Comparison of ENCODE assay signal across 1 cellular context in genomic region chr12:102470964-102471363, GRCh38.
TF ChIP-seq lines count a peak whose summit lies in the region.

No MANE protein-coding gene starts in this region.

TF ChIP-seq in K562, 482 proteins besides CTCF, POLR2A, EP300 and RAD21 (continued from another document):
- TF ChIP-seq ZBTB40 (IDR thresholded peaks at IDR 0.05): no peak
- TF ChIP-seq ZBTB40 (CRISPR knock-in tag; IDR thresholded peaks at IDR 0.05): no peak
- TF ChIP-seq E2F3 (CRISPR knock-in tag; IDR thresholded peaks at IDR 0.05): no peak
- peak; percentile 19; the same call in 1 of the 2 replicates for TF ChIP-seq CBFA2T2 (conservative IDR thresholded peaks at IDR 0.05)
- TF ChIP-seq THRAP3 (IDR thresholded peaks at IDR 0.05; ENCODE audit: borderline replicate concordance): no peak
- TF ChIP-seq ZNF12 (CRISPR knock-in tag; IDR thresholded peaks at IDR 0.05): no peak
- TF ChIP-seq TAL1 (IDR thresholded peaks at IDR 0.05): peak; percentile 65
- TF ChIP-seq FOXA1 (IDR thresholded peaks at IDR 0.05; ENCODE audit: borderline replicate concordance): peak; percentile 24; the same call in 1 of the 2 replicates
- no peak for TF ChIP-seq PHTF2 (CRISPR knock-in tag; IDR thresholded peaks at IDR 0.05)
- no peak for TF ChIP-seq HIVEP1 (CRISPR knock-in tag; IDR thresholded peaks at IDR 0.05)
- TF ChIP-seq ETV6 (IDR thresholded peaks at IDR 0.05; ENCODE audit: borderline replicate concordance in 1 of 2, low read depth in 2 of 2, low read length in 1 of 2): no peak
- TF ChIP-seq ETV6 (CRISPR knock-in tag; IDR thresholded peaks at IDR 0.05; ENCODE audit: borderline replicate concordance): no peak
- TF ChIP-seq ZNF24 (IDR thresholded peaks at IDR 0.05): no peak
- TF ChIP-seq CBFA2T3 (IDR thresholded peaks at IDR 0.05): peak; percentile 55; the same call in 1 of the 2 replicates
- no peak for TF ChIP-seq SAFB2 (IDR thresholded peaks at IDR 0.05; ENCODE audit: borderline replicate concordance, low read depth, low read length, severe bottlenecking)
- peak; percentile 65 for TF ChIP-seq ARID1B (IDR thresholded peaks at IDR 0.05)
- no peak for TF ChIP-seq MAFK (IDR thresholded peaks at IDR 0.05; ENCODE audit: low read length)
- no peak for TF ChIP-seq SFPQ (IDR thresholded peaks at IDR 0.05; ENCODE audit: low read depth, low read length)
- TF ChIP-seq SUPT5H (IDR thresholded peaks at IDR 0.05): no peak
- TF ChIP-seq NEUROD1 (IDR thresholded peaks at IDR 0.05; ENCODE audit: borderline replicate concordance, low read depth, low read length, partially characterized antibody): no peak
- no peak for TF ChIP-seq HMBOX1 (IDR thresholded peaks at IDR 0.05)
- no peak for TF ChIP-seq EWSR1 (IDR thresholded peaks at IDR 0.05; ENCODE audit: borderline replicate concordance, low read depth, partially characterized antibody)
- TF ChIP-seq RUNX1 (IDR thresholded peaks at IDR 0.05; ENCODE audit: low read depth): no peak
- TF ChIP-seq SOX6 (IDR thresholded peaks at IDR 0.05): peak; percentile 33; the same call in 1 of the 2 replicates
- TF ChIP-seq KDM1A (IDR thresholded peaks at IDR 0.05): peak; percentile 57 to 75; a peak in 3 of 4 replicates
- TF ChIP-seq ZNF830 (CRISPR knock-in tag; IDR thresholded peaks at IDR 0.05): no peak
- peak in 1 of 2 experiments; percentile 89; a peak in 2 of 4 replicates for TF ChIP-seq RCOR1 (IDR thresholded peaks at IDR 0.05; ENCODE audit: borderline replicate concordance in 1 of 2, low read depth in 2 of 2, low read length in 2 of 2)
- TF ChIP-seq ARID3B (CRISPR knock-in tag; IDR thresholded peaks at IDR 0.05; ENCODE audit: borderline replicate concordance): no peak
- TF ChIP-seq HINFP (tag; conservative IDR thresholded peaks at IDR 0.05; ENCODE audit: low read depth): no peak
- TF ChIP-seq STAT5B (CRISPR knock-in tag; IDR thresholded peaks at IDR 0.05): no peak
- TF ChIP-seq CHCHD3 (CRISPR knock-in tag; IDR thresholded peaks at IDR 0.05): no peak
- TF ChIP-seq ZNF586 (CRISPR knock-in tag; conservative IDR thresholded peaks at IDR 0.05): no peak
- peak in 1 of 2 experiments; percentile 89; a peak in 2 of 4 replicates for TF ChIP-seq FOXA3 (CRISPR knock-in tag; conservative IDR thresholded peaks at IDR 0.05 in 1 of 2, IDR thresholded peaks at IDR 0.05 in 1 of 2)
- TF ChIP-seq CTBP1 (IDR thresholded peaks at IDR 0.05; ENCODE audit: borderline replicate concordance): 0 out of 2 replicates have a peak, but pooled peaks have one; percentile 20
- peak; percentile 15; the same call in 1 of the 2 replicates for TF ChIP-seq TEAD4 (IDR thresholded peaks at IDR 0.05; ENCODE audit: low read length)
- no peak for TF ChIP-seq TEAD4 (CRISPR knock-in tag; IDR thresholded peaks at IDR 0.05; ENCODE audit: borderline replicate concordance)
- no peak for TF ChIP-seq NFRKB (IDR thresholded peaks at IDR 0.05; ENCODE audit: low read depth)
- TF ChIP-seq NFE2 (IDR thresholded peaks at IDR 0.05; ENCODE audit: low read depth): no peak
- TF ChIP-seq SAP30 (IDR thresholded peaks at IDR 0.05; ENCODE audit: borderline replicate concordance, insufficient read depth, low read depth, low read length, poor library complexity, severe bottlenecking): no peak
- no peak for TF ChIP-seq ARHGAP35 (IDR thresholded peaks at IDR 0.05; ENCODE audit: partially characterized antibody)
- no peak for TF ChIP-seq BACH1 (tag; IDR thresholded peaks at IDR 0.05)
- no peak for TF ChIP-seq MTA2 (IDR thresholded peaks at IDR 0.05; ENCODE audit: low read depth)
- TF ChIP-seq POLR2B (IDR thresholded peaks at IDR 0.05; ENCODE audit: low read depth, partially characterized antibody): no peak
- TF ChIP-seq THAP12 (CRISPR knock-in tag; IDR thresholded peaks at IDR 0.05): no peak
TF ChIP-seq in K562: peak in this region for 11.
